ENCODE assay signal across 24 cellular contexts in the genomic region with DNA sequence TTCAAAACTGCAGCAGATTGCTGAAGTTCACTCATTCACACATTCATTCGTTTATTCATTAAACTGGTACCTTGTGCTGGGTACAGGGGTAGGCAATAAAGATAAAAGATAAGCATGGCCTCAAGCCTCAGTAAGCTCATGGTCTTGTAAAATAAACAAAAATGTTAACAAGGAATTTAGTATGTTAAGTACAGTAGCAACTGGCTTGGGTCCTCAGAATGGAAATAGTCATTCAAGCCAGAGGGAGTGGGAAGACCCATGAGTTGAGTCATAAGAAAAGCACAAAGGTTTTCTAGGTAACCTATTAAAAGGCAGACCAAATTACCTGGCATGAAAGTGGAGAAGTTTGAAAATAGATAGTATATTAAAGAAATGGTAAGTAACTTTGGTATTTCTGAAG.
A peak's percentile ranks its signal among the peaks of the same experiment; 100 is the strongest.
DNase-seq lines count a peak whose midpoint lies in the region; ATAC-seq and TF ChIP-seq lines count a peak whose summit lies in the region.
"Had no signal": no experiment of that assay in that cellular context is flagged by ENCODE, and none has a peak within 500 bp of the region (broad histone marks: within the 10 kb centered on the region; RNA-seq: fewer than 3 reads in every experiment).

No MANE protein-coding gene starts in this region.

- H3K27ac ChIP-seq in OCI-LY3 (ENCODE audit: low read length), result no peak overlapping the region
- H3K27ac ChIP-seq in CD4-positive, alpha-beta memory T cell (ENCODE audit: low read depth, low read length), result no peak overlapping the region
- H3K27ac ChIP-seq: C4-2B, upper lobe of right lung had no signal

- CTCF ChIA-PET in CD4-positive, alpha-beta memory T cell (lab: Charles Lee; ENCODE audit: partially characterized antibody), result no interaction called here

- H4K20me1 ChIP-seq in OCI-LY3 (ENCODE audit: insufficient read depth, low read length), result no peaks in the 10 kb centered on the region

- intact Hi-C loops in CD4-positive, alpha-beta memory T cell (cut with micrococcal nuclease), result no loop called here

- H3K9me3 Mint-ChIP-seq in CD4-positive, alpha-beta memory T cell, result peaks cover 0 to 5% (median 0%) of the 10 kb centered on the region in 8 donors
- H3K9me3 Mint-ChIP-seq: activated T-helper 2 cell treated with anti-CD3 and anti-CD28 coated beads, Interferon-gamma antibody, Interleukin-2, Interleukin-4, amounts not matched to agents 10 μg/mL and 5 μg/mL and 100 μg/mL, durations not matched to agents 14 hours and 24 hours and 36 hours had no signal

- H3K27me3 ChIP-seq in OCI-LY3 (ENCODE audit: low read depth, low read length), result no peaks in the 10 kb centered on the region
- H3K27me3 ChIP-seq in CD4-positive, alpha-beta memory T cell (ENCODE audit: insufficient read depth, low read length), result no peaks in the 10 kb centered on the region
- H3K27me3 ChIP-seq: upper lobe of right lung had no signal

- H3K4me1 Mint-ChIP-seq in CD4-positive, alpha-beta memory T cell, result no peaks in the 10 kb centered on the region
- H3K4me1 Mint-ChIP-seq: natural killer cell had no signal

- no peaks in the 10 kb centered on the region for H3K79me2 ChIP-seq in OCI-LY3 (ENCODE audit: low read length)

- H3K4me3 Mint-ChIP-seq in CD4-positive, alpha-beta memory T cell, result peak overlapping the region in 1 of 8 donors; percentile 23
- H3K4me3 Mint-ChIP-seq: activated CD8-positive, alpha-beta memory T cell treated with anti-CD3 and anti-CD28 coated beads, Interleukin-2, amount 10 ng/mL, durations not matched to agents 7 days and 5 days; natural killer cell had no signal

- H3K4me2 ChIP-seq in OCI-LY3 (ENCODE audit: low read length), result 0 out of 2 replicates have a peak overlapping the region, but pooled peaks have one; percentile 4
- H3K4me2 ChIP-seq: smooth muscle cell had no signal

- no peak for TF ChIP-seq CTCF in OCI-LY3 (IDR thresholded peaks at IDR 0.05; ENCODE audit: low read depth, low read length)

- H3K36me3 ChIP-seq in OCI-LY3 (replicated peaks; ENCODE audit: low read depth, low read length), result no peaks in the 10 kb centered on the region
- H3K36me3 ChIP-seq in CD4-positive, alpha-beta memory T cell (ENCODE audit: insufficient read depth, low read length), result no peaks in the 10 kb centered on the region
- H3K36me3 ChIP-seq: upper lobe of right lung had no signal

- peaks cover 10% of the 10 kb centered on the region for H3K4me1 ChIP-seq in OCI-LY3 (ENCODE audit: low read length)
- no peaks in the 10 kb centered on the region for H3K4me1 ChIP-seq in CD4-positive, alpha-beta memory T cell (ENCODE audit: insufficient read depth, low read length)
- H3K4me1 ChIP-seq: upper lobe of right lung had no signal

- no peaks in the 10 kb centered on the region for H3K27me3 Mint-ChIP-seq in CD4-positive, alpha-beta memory T cell
- H3K27me3 Mint-ChIP-seq: activated CD8-positive, alpha-beta memory T cell treated with anti-CD3 and anti-CD28 coated beads, Interleukin-2, amount 10 ng/mL, durations not matched to agents 7 days and 5 days had no signal

- H2AFZ ChIP-seq in OCI-LY3 (ENCODE audit: low read depth, low read length), result no peak overlapping the region

- no peak overlapping the region for H3K9ac ChIP-seq in OCI-LY3 (ENCODE audit: low read length)

- ATAC-seq in GM19452 (IDR thresholded peaks at IDR 0.05; ENCODE audit: unreplicated experiment) (peak; percentile 71), HG03066 (IDR thresholded peaks at IDR 0.05; ENCODE audit: low read depth, unreplicated experiment) (peak; percentile 91)
- ATAC-seq: activated CD8-positive, alpha-beta memory T cell treated with anti-CD3 and anti-CD28 coated beads, Interleukin-2, amount 10 ng/mL, durations not matched to agents 7 days and 5 days; natural killer cell; upper lobe of right lung had no signal

- DNase-seq in A172 (ENCODE audit: low spot score) (peak; percentile 26), SIG-M5 treated with dmso at 0.1 percent for 504 hours (lab: John Stamatoyannopoulos, UW; ENCODE audit: unreplicated experiment) (no peak), T-helper 9 cell (no peak)
- DNase-seq in CD4-positive, alpha-beta memory T cell, result no peak
- DNase-seq in activated effector memory CD4-positive, alpha-beta T cell treated with Interleukin-2 at 50 U/mL for 16 hours, result no peak
- DNase-seq: 8988T; activated CD4-positive, alpha-beta T cell treated with anti-CD3 and anti-CD28 coated beads for 4 hours; activated CD8-positive, alpha-beta memory T cell treated with anti-CD3 and anti-CD28 coated beads, Interleukin-2, amount 10 ng/mL, durations not matched to agents 7 days and 5 days; GF-D8; GOT3; hippocampal formation; Kasumi-1; mesenchymal stem cell; natural killer cell; NCI-H1105 treated with DMSO at 0.1 percent for 48 hours; NCI-H69; SHP77; upper lobe of right lung had no signal

- H3K27ac Mint-ChIP-seq in CD4-positive, alpha-beta memory T cell, result no peak overlapping the region
- H3K27ac Mint-ChIP-seq: activated CD8-positive, alpha-beta memory T cell treated with anti-CD3 and anti-CD28 coated beads, Interleukin-2, amount 10 ng/mL, durations not matched to agents 7 days and 5 days; activated T-helper 2 cell treated with anti-CD3 and anti-CD28 coated beads, Interferon-gamma antibody, Interleukin-2, Interleukin-4, amounts not matched to agents 10 μg/mL and 5 μg/mL and 100 μg/mL, durations not matched to agents 14 hours and 24 hours and 36 hours; natural killer cell had no signal

- POLR2A ChIA-PET in CD4-positive, alpha-beta memory T cell (lab: Charles Lee; ENCODE audit: partially characterized antibody), result no interaction called here

- H3K9me3 ChIP-seq in OCI-LY3 (ENCODE audit: insufficient read depth, low read length), result no peaks in the 10 kb centered on the region
- H3K9me3 ChIP-seq in CD4-positive, alpha-beta memory T cell (ENCODE audit: control insufficient read depth in 1 of 2, low read length in 2 of 2), result no peaks in the 10 kb centered on the region
- H3K9me3 ChIP-seq: upper lobe of right lung had no signal

- H3K4me3 ChIP-seq in OCI-LY3 (ENCODE audit: low read length), result no peak overlapping the region
- no peak overlapping the region for H3K4me3 ChIP-seq in CD4-positive, alpha-beta memory T cell (ENCODE audit: low read length in 2 of 2)
- H3K4me3 ChIP-seq: smooth muscle cell, upper lobe of right lung had no signal

- H3K36me3 Mint-ChIP-seq in CD4-positive, alpha-beta memory T cell, result peaks cover 6 to 18% of the 10 kb centered on the region in 2 donors
- H3K36me3 Mint-ChIP-seq: activated CD8-positive, alpha-beta memory T cell treated with anti-CD3 and anti-CD28 coated beads, Interleukin-2, amount 10 ng/mL, durations not matched to agents 7 days and 5 days; natural killer cell had no signal
